Comparison of ENCODE assay signal across 33 cellular contexts in genomic region chr9:101915479-101915878, GRCh38.
"Had no signal": no experiment of that assay in that cellular context is flagged by ENCODE, and none has a peak within 500 bp of the region (broad histone marks: within the 10 kb centered on the region; RNA-seq: fewer than 3 reads in every experiment).

No MANE protein-coding gene starts in this region.

- H3K9me3 ChIP-seq: adrenal gland, body of pancreas, pancreas, prostate gland, sigmoid colon, uterus had no signal

- H3K4me1 Mint-ChIP-seq: activated B cell treated with CpG ODN at 0.5 μM for 24 hours; activated CD8-positive, alpha-beta memory T cell treated with anti-CD3 and anti-CD28 coated beads, Interleukin-2, amount 10 ng/mL, durations not matched to agents 7 days and 5 days; activated naive CD8-positive, alpha-beta T cell treated with anti-CD3 and anti-CD28 coated beads for 36 hours; naive thymus-derived CD4-positive, alpha-beta T cell; stimulated activated effector memory CD8-positive, alpha-beta T cell treated with anti-CD3 and anti-CD28 coated beads, Interleukin-12 subunit alpha, Interleukin-12 subunit beta, amount 100 ng/mL, for 72 hours; T-cell had no signal

- FAIRE-seq: frontal cortex, islet of Langerhans, pancreas, small intestine had no signal

- H3K27me3 ChIP-seq: adrenal gland, body of pancreas, pancreas, sigmoid colon, uterus had no signal

- H3K9me3 Mint-ChIP-seq: activated B cell treated with CpG ODN at 0.5 μM for 24 hours; T-helper 2 cell treated with Interferon-gamma antibody and Interleukin-4, amounts not matched to agents 5 μg/mL and 100 μg/mL, for 36 hours; type B pancreatic cell had no signal

- H3K36me3 Mint-ChIP-seq: activated CD8-positive, alpha-beta memory T cell treated with anti-CD3 and anti-CD28 coated beads, Interleukin-2, amount 10 ng/mL, durations not matched to agents 7 days and 5 days; activated naive CD8-positive, alpha-beta T cell treated with anti-CD3 and anti-CD28 coated beads for 36 hours; naive thymus-derived CD4-positive, alpha-beta T cell; stimulated activated effector memory CD8-positive, alpha-beta T cell treated with anti-CD3 and anti-CD28 coated beads, Interleukin-12 subunit alpha, Interleukin-12 subunit beta, amount 100 ng/mL, for 72 hours; T-cell; type B pancreatic cell had no signal

- H3K27ac Mint-ChIP-seq: activated B cell treated with CpG ODN at 0.5 μM for 24 hours; activated CD8-positive, alpha-beta memory T cell treated with anti-CD3 and anti-CD28 coated beads, Interleukin-2, amount 10 ng/mL, durations not matched to agents 7 days and 5 days; activated CD8-positive, alpha-beta T cell treated with anti-CD3 and anti-CD28 coated beads, Interleukin-2, amount 10 ng/mL, durations not matched to agents 7 days and 5 days; activated naive CD8-positive, alpha-beta T cell treated with anti-CD3 and anti-CD28 coated beads for 36 hours; activated T-cell treated with anti-CD3 and anti-CD28 coated beads, Interleukin-2, amount 50 U/mL, for 72 hours; naive thymus-derived CD4-positive, alpha-beta T cell; stimulated activated effector memory CD8-positive, alpha-beta T cell treated with anti-CD3 and anti-CD28 coated beads, Interleukin-12 subunit alpha, Interleukin-12 subunit beta, amount 100 ng/mL, for 72 hours; stimulated activated naive CD8-positive, alpha-beta T cell treated with anti-CD3 and anti-CD28 coated beads, Interleukin-15, Interleukin-2, amounts not matched to agents 100 ng/mL and 50 ng/mL, for 24 hours; T-cell; T-helper 2 cell treated with Interferon-gamma antibody and Interleukin-4, amounts not matched to agents 5 μg/mL and 100 μg/mL, for 36 hours; type B pancreatic cell had no signal

- ATAC-seq: activated CD8-positive, alpha-beta memory T cell treated with anti-CD3 and anti-CD28 coated beads, Interleukin-2, amount 10 ng/mL, durations not matched to agents 7 days and 5 days; activated CD8-positive, alpha-beta T cell treated with anti-CD3 and anti-CD28 coated beads, Interleukin-2, amount 10 ng/mL, durations not matched to agents 7 days and 5 days; activated T-cell treated with anti-CD3 and anti-CD28 coated beads, Interleukin-2, amount 50 U/mL, for 72 hours; body of pancreas; left cardiac atrium; left ventricle myocardium superior; naive thymus-derived CD4-positive, alpha-beta T cell; pancreas; stimulated activated effector memory CD8-positive, alpha-beta T cell treated with anti-CD3 and anti-CD28 coated beads, Interleukin-12 subunit alpha, Interleukin-12 subunit beta, amount 100 ng/mL, for 72 hours; T-cell had no signal

- H3K4me1 ChIP-seq: adrenal gland, body of pancreas, pancreas, prostate gland, sigmoid colon, uterus had no signal

- H3K36me3 ChIP-seq: adrenal gland, pancreas, prostate gland, sigmoid colon, uterus had no signal

- DNase-seq: activated B cell treated with CpG ODN at 0.5 μM for 24 hours; activated CD4-positive, alpha-beta T cell treated with anti-CD3 and anti-CD28 coated beads, Interleukin-2, amount 50 U/mL, for 1 hour; activated CD8-positive, alpha-beta memory T cell treated with anti-CD3 and anti-CD28 coated beads, Interleukin-2, amount 10 ng/mL, durations not matched to agents 7 days and 5 days; activated CD8-positive, alpha-beta T cell treated with anti-CD3 and anti-CD28 coated beads, Interleukin-2, amount 10 ng/mL, durations not matched to agents 7 days and 5 days; activated naive CD4-positive, alpha-beta T cell treated with Interleukin-2 at 50 U/mL for 16 hours; activated naive CD8-positive, alpha-beta T cell treated with anti-CD3 and anti-CD28 coated beads for 36 hours; activated T-cell treated with anti-CD3 and anti-CD28 coated beads for 4 hours; activated T-cell treated with anti-CD3 and anti-CD28 coated beads, Interleukin-2, amount 50 U/mL, for 72 hours; adrenal gland; aorta; body of pancreas; dorsolateral prefrontal cortex; effector memory CD4-positive, alpha-beta T cell; erythroblast; left cardiac atrium; left ventricle myocardium superior; midbrain; naive thymus-derived CD4-positive, alpha-beta T cell; nucleus accumbens; pancreas; sigmoid colon; small intestine; stimulated activated CD4-positive, alpha-beta T cell treated with anti-CD3 and anti-CD28 coated beads, Interleukin-4, amount 100 ng/mL, for 24 hours; T-cell; uterus had no signal

- H3K4me3 Mint-ChIP-seq: activated B cell treated with CpG ODN at 0.5 μM for 24 hours; activated CD8-positive, alpha-beta memory T cell treated with anti-CD3 and anti-CD28 coated beads, Interleukin-2, amount 10 ng/mL, durations not matched to agents 7 days and 5 days; activated CD8-positive, alpha-beta T cell treated with anti-CD3 and anti-CD28 coated beads, Interleukin-2, amount 10 ng/mL, durations not matched to agents 7 days and 5 days; activated naive CD8-positive, alpha-beta T cell treated with anti-CD3 and anti-CD28 coated beads for 36 hours; activated T-cell treated with anti-CD3 and anti-CD28 coated beads, Interleukin-2, amount 50 U/mL, for 72 hours; naive thymus-derived CD4-positive, alpha-beta T cell; stimulated activated effector memory CD8-positive, alpha-beta T cell treated with anti-CD3 and anti-CD28 coated beads, Interleukin-12 subunit alpha, Interleukin-12 subunit beta, amount 100 ng/mL, for 72 hours; stimulated activated naive CD8-positive, alpha-beta T cell treated with anti-CD3 and anti-CD28 coated beads, Interleukin-15, Interleukin-2, amounts not matched to agents 100 ng/mL and 50 ng/mL, for 24 hours; T-cell; T-helper 2 cell treated with Interferon-gamma antibody and Interleukin-4, amounts not matched to agents 5 μg/mL and 100 μg/mL, for 36 hours; type B pancreatic cell had no signal

- H3K27ac ChIP-seq: adrenal gland, body of pancreas, coronary artery, dorsolateral prefrontal cortex, pancreas, prostate gland, sigmoid colon, uterus had no signal

- H3K27me3 Mint-ChIP-seq: activated B cell treated with CpG ODN at 0.5 μM for 24 hours; activated CD8-positive, alpha-beta memory T cell treated with anti-CD3 and anti-CD28 coated beads, Interleukin-2, amount 10 ng/mL, durations not matched to agents 7 days and 5 days; activated naive CD8-positive, alpha-beta T cell treated with anti-CD3 and anti-CD28 coated beads for 36 hours; naive thymus-derived CD4-positive, alpha-beta T cell; stimulated activated naive CD8-positive, alpha-beta T cell treated with anti-CD3 and anti-CD28 coated beads, Interleukin-15, Interleukin-2, amounts not matched to agents 100 ng/mL and 50 ng/mL, for 24 hours; type B pancreatic cell had no signal

- H3K4me3 ChIP-seq: adrenal gland, body of pancreas, coronary artery, dorsolateral prefrontal cortex, pancreas, prostate gland, sigmoid colon, uterus had no signal
